ENCODE assay signal across 14 cellular contexts in the genomic region with DNA sequence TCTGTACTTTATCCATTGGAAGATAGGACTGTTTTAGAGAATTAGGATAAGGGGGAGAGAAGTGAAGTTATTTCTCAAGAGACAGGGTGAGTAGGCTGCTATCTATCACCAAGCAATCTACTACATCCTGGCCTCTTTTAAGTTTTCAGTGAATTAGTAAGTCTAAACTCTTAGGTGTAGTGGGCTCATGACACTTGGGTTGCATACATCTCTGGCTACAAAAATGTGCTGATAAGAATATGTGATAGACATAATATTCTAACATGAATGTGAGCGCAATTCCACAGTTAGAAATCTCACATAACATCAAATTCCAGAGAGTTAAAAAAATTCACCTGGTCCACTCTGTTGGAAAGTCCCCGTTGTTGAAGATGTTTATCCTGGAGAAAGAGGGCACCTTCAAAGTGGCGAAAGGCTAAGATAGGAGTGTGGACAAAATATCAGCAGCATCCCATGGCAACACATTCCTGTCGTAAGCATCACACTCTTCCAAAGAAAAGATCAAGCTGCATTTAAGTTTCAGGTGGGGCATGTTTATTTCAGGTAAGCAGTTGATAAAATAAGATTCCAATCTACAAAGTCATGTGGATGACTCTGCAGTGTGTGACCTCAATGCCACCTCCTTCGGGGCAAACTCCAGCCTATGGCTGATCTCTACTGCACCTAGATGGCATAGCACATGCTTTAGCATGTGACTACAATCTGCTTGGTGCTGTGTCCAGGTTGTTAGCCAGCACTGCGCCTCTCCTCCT.
DNase-seq lines count a peak whose midpoint lies in the region; ATAC-seq, FAIRE-seq and TF ChIP-seq lines count a peak whose summit lies in the region.
"Had no signal": no experiment of that assay in that cellular context is flagged by ENCODE, and none has a peak within 500 bp of the region (broad histone marks: within the 10 kb centered on the region; RNA-seq: fewer than 3 reads in every experiment).

No MANE protein-coding gene starts in this region.

- TF ChIP-seq EP300 in A549 (IDR thresholded peaks at IDR 0.05) = peak; percentile 43 to 80; a peak in 3 of 5 replicates

- no peak overlapping the region for H3K4me3 ChIP-seq in A549
- no peak overlapping the region for H3K4me3 ChIP-seq in mammary epithelial cell (replicated peaks in 1 of 3; ENCODE audit: insufficient read depth in 1 of 3, low read depth in 2 of 3, low read length in 3 of 3)
- no peak overlapping the region for H3K4me3 ChIP-seq in WERI-Rb-1 (ENCODE audit: low read depth, low read length)
- H3K4me3 ChIP-seq: ascending aorta had no signal

- peaks cover 35% of the 10 kb centered on the region for H3K4me1 ChIP-seq in A549
- peaks cover 21% of the 10 kb centered on the region for H3K4me1 ChIP-seq in mammary epithelial cell (ENCODE audit: insufficient read depth, low read length)
- H3K4me1 ChIP-seq: ascending aorta had no signal

- FAIRE-seq in A549 (lab: Jason Lieb, UNC) = peak; percentile 63
- FAIRE-seq in GM18507 (lab: Jason Lieb, UNC) = peak; percentile 38
- FAIRE-seq: endometrium had no signal

- H3K9me3 ChIP-seq in A549 (no peaks in the 10 kb centered on the region; the same call in 2 of the 3 replicates), mammary epithelial cell (replicated peaks; ENCODE audit: insufficient read depth, low read length) (no peaks in the 10 kb centered on the region), WERI-Rb-1 (ENCODE audit: severe bottlenecking) (no peaks in the 10 kb centered on the region)

- peak; percentile 95 to 96 for ATAC-seq in A549
- ATAC-seq in GM18873 (IDR thresholded peaks at IDR 0.05; ENCODE audit: low FRiP score, unreplicated experiment) = no peak

- in situ Hi-C loops in mammary epithelial cell (cut with MboI; ENCODE audit: low sequenced_read_pairs in 2 of 2) = loop anchor here in 1 of 2 donors (10.0 kb wide), 2 partner anchors 119 to 199 kb away; no protein-coding TSS in a partner anchor

- peak overlapping the region; percentile 42 for H3K9ac ChIP-seq in mammary epithelial cell (ENCODE audit: insufficient read depth, low read length)

- POLR2A ChIA-PET in A549 (lab: Yijun Ruan, JAX) = interaction anchor here (0.6 kb wide), 1 partner anchor 114 kb away, joined by 4 read pairs; no protein-coding TSS in a partner anchor

- dilution Hi-C loops in mammary epithelial cell (cut with HindIII; ENCODE audit: low sequenced_read_pairs) = no loop called here

- no peaks in the 10 kb centered on the region for H3K79me2 ChIP-seq in mammary epithelial cell (ENCODE audit: insufficient read depth, low read length)

- TF ChIP-seq RAD21 in A549 (conservative IDR thresholded peaks at IDR 0.05 in 1 of 2, IDR thresholded peaks at IDR 0.05 in 1 of 2) = no peak; a peak in 1 of 5 replicates

- TF ChIP-seq CTCF in A549 (IDR thresholded peaks at IDR 0.05) = no peak
- TF ChIP-seq CTCF in mammary epithelial cell (conservative IDR thresholded peaks at IDR 0.05 in 1 of 2, IDR thresholded peaks at IDR 0.05 in 1 of 2; ENCODE audit: extremely low read depth in 1 of 2, insufficient read depth in 1 of 2, low read depth in 1 of 2, low read length in 2 of 2) = no peak
- no peak for TF ChIP-seq CTCF in WERI-Rb-1 (IDR thresholded peaks at IDR 0.05; ENCODE audit: low read depth, low read length)
- TF ChIP-seq CTCF in GM10266 (IDR thresholded peaks at IDR 0.05; ENCODE audit: control insufficient read depth, insufficient read depth, low read depth, missing control alignments) = no peak

- peak overlapping the region; percentile 1 for H2AFZ ChIP-seq in mammary epithelial cell (ENCODE audit: low read depth, low read length)

- TF ChIP-seq POLR2A in A549 (IDR thresholded peaks at IDR 0.05; ENCODE audit: low read length) = no peak

- 30% methylated on average over 6 of the region's 6 CpGs for WGBS in A549 (ENCODE audit: missing lambda C conversion rate)
- WGBS in mammary epithelial cell (ENCODE audit: low coverage, missing lambda C conversion rate) = 18% methylated on average over 6 of the region's 6 CpGs

- H4K20me1 ChIP-seq in mammary epithelial cell (ENCODE audit: insufficient read depth, low read length) = no peaks in the 10 kb centered on the region

- CTCF ChIA-PET in A549 (lab: Yijun Ruan, JAX) (no interaction called here), mammary epithelial cell (lab: Charles Lee; ENCODE audit: low non-redundant PET) (no interaction called here)

- TSS peak; percentile 94 for BruUV-seq in mammary epithelial cell (replicated peaks; lab: Mats Ljungman, UMichigan)

- H3K36me3 ChIP-seq in mammary epithelial cell (ENCODE audit: insufficient read depth, low read length) (no peaks in the 10 kb centered on the region), WERI-Rb-1 (no peaks in the 10 kb centered on the region)
- H3K36me3 ChIP-seq: ascending aorta had no signal

- DNase-seq in A549 (ENCODE audit: low read depth in 1 of 2, low spot score in 1 of 2) (peak; percentile 75 to 84), GM18507 (ENCODE audit: extremely low spot score, insufficient read length, low read depth) (no peak), mammary epithelial cell (peak; percentile 98), mucosa of gallbladder (ENCODE audit: low spot score) (peak; percentile 80), WERI-Rb-1 (no peak), GM10266 (ENCODE audit: extremely low spot score) (no peak)
- DNase-seq in NK-92 treated with Interleukin-12 subunit alpha and Interleukin-12 subunit beta, amount 100 ng/mL, for 24 hours (lab: John Stamatoyannopoulos, UW) = no peak
- DNase-seq: activated CD4-positive, alpha-beta T cell treated with anti-CD3 and anti-CD28 coated beads, Interleukin-2, amount 50 U/mL, for 48 hours; NCI-H2029 treated with DMSO at 0.1 percent for 48 hours; T-helper 1 cell had no signal

- peak overlapping the region; percentile 70 to 82 for H3K27ac ChIP-seq in A549
- peak overlapping the region; percentile 83 for H3K27ac ChIP-seq in mammary epithelial cell (ENCODE audit: insufficient read depth, low read depth, low read length)
- no peak overlapping the region for H3K27ac ChIP-seq in WERI-Rb-1
- H3K27ac ChIP-seq: ascending aorta, C4-2B had no signal

- intact Hi-C loops in mammary epithelial cell (cut with micrococcal nuclease) = loop anchor here (1.0 to 10.0 kb wide), 9 partner anchors 21 to 205 kb away; a partner anchor contains a TSS

- H3K27me3 ChIP-seq in mammary epithelial cell (ENCODE audit: insufficient read depth, low read length) = no peaks in the 10 kb centered on the region
- no peaks in the 10 kb centered on the region for H3K27me3 ChIP-seq in WERI-Rb-1 (ENCODE audit: insufficient read depth, low read depth, severe bottlenecking)
- H3K27me3 ChIP-seq: ascending aorta had no signal

- peak overlapping the region; percentile 58 for H3K4me2 ChIP-seq in A549
- H3K4me2 ChIP-seq in mammary epithelial cell (ENCODE audit: insufficient read depth, low read depth, low read length) = peak overlapping the region; percentile 6

TF ChIP-seq in A549, 52 proteins besides CTCF, POLR2A, EP300 and RAD21 (continues in another document):
- TF ChIP-seq EHF (CRISPR knock-in tag; IDR thresholded peaks at IDR 0.05) (no peak), KDM5A (IDR thresholded peaks at IDR 0.05) (no peak), ZSCAN20 (CRISPR knock-in tag; IDR thresholded peaks at IDR 0.05) (no peak), ZC3H11A (IDR thresholded peaks at IDR 0.05) (no peak), MAFK (IDR thresholded peaks at IDR 0.05; ENCODE audit: partially characterized antibody) (peak; percentile 54), JUNB (IDR thresholded peaks at IDR 0.05) (peak; percentile 46), HEYL (CRISPR knock-in tag; IDR thresholded peaks at IDR 0.05) (no peak), MYC (IDR thresholded peaks at IDR 0.05; ENCODE audit: borderline replicate concordance, low read length) (no peak), GATA3 (IDR thresholded peaks at IDR 0.05; ENCODE audit: borderline replicate concordance) (peak; percentile 68; the same call in 1 of the 2 replicates), MAZ (IDR thresholded peaks at IDR 0.05; ENCODE audit: borderline replicate concordance, low read depth, low read length) (no peak), EHMT2 (IDR thresholded peaks at IDR 0.05; ENCODE audit: low read depth) (no peak), ESRRA (IDR thresholded peaks at IDR 0.05; ENCODE audit: borderline replicate concordance, low read length) (peak; percentile 69; the same call in 1 of the 2 replicates), KDM1A (IDR thresholded peaks at IDR 0.05; ENCODE audit: low read depth) (no peak), SMC3 (IDR thresholded peaks at IDR 0.05) (0 out of 3 replicates have a peak, but pooled peaks have one; percentile 15), CHD2 (IDR thresholded peaks at IDR 0.05; ENCODE audit: low read length, partially characterized antibody) (no peak), BHLHE40 (IDR thresholded peaks at IDR 0.05; ENCODE audit: low read depth, low read length) (no peak), RARB (CRISPR knock-in tag; IDR thresholded peaks at IDR 0.05) (no peak), ZFP36 (IDR thresholded peaks at IDR 0.05; ENCODE audit: borderline replicate concordance, partially characterized antibody) (no peak), JUN (IDR thresholded peaks at IDR 0.05) (peak; percentile 45 to 52; a peak in 2 of 5 replicates)
- TF ChIP-seq, protein P1, sequence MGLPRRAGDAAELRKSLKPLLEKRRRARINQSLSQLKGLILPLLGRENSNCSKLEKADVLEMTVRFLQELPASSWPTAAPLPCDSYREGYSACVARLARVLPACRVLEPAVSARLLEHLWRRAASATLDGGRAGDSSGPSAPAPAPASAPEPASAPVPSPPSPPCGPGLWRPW (IDR thresholded peaks at IDR 0.05) = no peak
- TF ChIP-seq, protein P2, sequence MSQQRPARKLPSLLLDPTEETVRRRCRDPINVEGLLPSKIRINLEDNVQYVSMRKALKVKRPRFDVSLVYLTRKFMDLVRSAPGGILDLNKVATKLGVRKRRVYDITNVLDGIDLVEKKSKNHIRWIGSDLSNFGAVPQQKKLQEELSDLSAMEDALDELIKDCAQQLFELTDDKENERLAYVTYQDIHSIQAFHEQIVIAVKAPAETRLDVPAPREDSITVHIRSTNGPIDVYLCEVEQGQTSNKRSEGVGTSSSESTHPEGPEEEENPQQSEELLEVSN (IDR thresholded peaks at IDR 0.05; ENCODE audit: borderline replicate concordance, low read depth) = no peak
- TF ChIP-seq, protein P3, sequence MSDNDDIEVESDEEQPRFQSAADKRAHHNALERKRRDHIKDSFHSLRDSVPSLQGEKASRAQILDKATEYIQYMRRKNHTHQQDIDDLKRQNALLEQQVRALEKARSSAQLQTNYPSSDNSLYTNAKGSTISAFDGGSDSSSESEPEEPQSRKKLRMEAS (IDR thresholded peaks at IDR 0.05) = peak; percentile 85
- TF ChIP-seq, protein P4, sequence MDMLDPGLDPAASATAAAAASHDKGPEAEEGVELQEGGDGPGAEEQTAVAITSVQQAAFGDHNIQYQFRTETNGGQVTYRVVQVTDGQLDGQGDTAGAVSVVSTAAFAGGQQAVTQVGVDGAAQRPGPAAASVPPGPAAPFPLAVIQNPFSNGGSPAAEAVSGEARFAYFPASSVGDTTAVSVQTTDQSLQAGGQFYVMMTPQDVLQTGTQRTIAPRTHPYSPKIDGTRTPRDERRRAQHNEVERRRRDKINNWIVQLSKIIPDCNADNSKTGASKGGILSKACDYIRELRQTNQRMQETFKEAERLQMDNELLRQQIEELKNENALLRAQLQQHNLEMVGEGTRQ (IDR thresholded peaks at IDR 0.05) = no peak; the same call in 1 of the 2 replicates

Comparison
In these comparisons a context has a peak if more than half of its experiments do, and no peak if none do; other contexts are left out.
1. DNase-seq: peak in A549 (2 of 2), mammary epithelial cell (single experiment) and mucosa of gallbladder (single experiment); none in GM18507 (single experiment), WERI-Rb-1 (single experiment), GM10266 (single experiment) and NK-92 treated with Interleukin-12 subunit alpha and Interleukin-12 subunit beta, amount 100 ng/mL, for 24 hours (single experiment).